In the genomic region with DNA sequence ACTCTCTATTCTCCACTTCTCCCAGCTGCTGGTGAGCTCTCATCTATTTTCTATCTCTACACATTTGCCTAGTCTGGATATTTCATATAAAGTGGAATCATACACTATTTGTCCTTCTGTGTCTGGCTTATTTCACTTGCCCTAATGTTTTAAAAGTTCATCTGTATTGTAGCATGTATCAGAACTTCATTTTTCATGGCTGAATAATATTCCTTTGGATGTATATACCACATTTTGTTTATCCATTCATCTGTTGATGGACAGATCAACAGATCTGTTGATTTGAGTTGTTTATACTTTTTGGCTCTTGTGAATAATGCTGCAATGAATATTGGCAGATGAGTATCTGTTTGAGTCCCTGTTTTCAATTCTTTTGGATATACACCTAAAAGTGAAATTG, we compare ENCODE assay signal across 35 cellular contexts. TPM values are rescaled to one million over a fixed set of nuclear protein-coding genes. Genes with fewer than 3 reads are reported as not detected.
"Had no signal": no experiment of that assay in that cellular context is flagged by ENCODE, and none has a peak within 500 bp of the region (broad histone marks: within the 10 kb centered on the region; RNA-seq: fewer than 3 reads in every experiment).

No MANE protein-coding gene starts in this region.

- H3K9me3 ChIP-seq: MG63 had no signal

- H3K36me3 ChIP-seq: MG63 had no signal

- H3K4me3 ChIP-seq: MG63 had no signal

- DNase-seq: Karpas-422, Kasumi-1, MG63, MM.1S, MV-4-11, NCI-H1048, NCI-H1092, NCI-H1092 treated with DMSO at 0.1 percent for 48 hours, NCI-H1105, NCI-H1105 treated with DMSO at 0.1 percent for 48 hours, NCI-H1417, NCI-H1417 treated with DMSO at 0.1 percent for 48 hours, NCI-H1436, NCI-H1436 treated with DMSO at 0.1 percent for 48 hours, NCI-H146, NCI-H1694, NCI-H1694 treated with DMSO at 0.1 percent for 48 hours, NCI-H187, NCI-H187 treated with DMSO at 0.1 percent for 48 hours, NCI-H1930, NCI-H2029, NCI-H2029 treated with DMSO at 0.1 percent for 48 hours, NCI-H2081, NCI-H2081 treated with DMSO at 0.1 percent for 48 hours, NCI-H2107, NCI-H2171, NCI-H2171 treated with DMSO at 0.1 percent for 48 hours, NCI-H2227 treated with DMSO at 0.1 percent for 48 hours, NCI-H226, NCI-H345, NCI-H446 treated with DMSO at 0.1 percent for 48 hours, NCI-H510A, NCI-H510A treated with DMSO at 0.1 percent for 48 hours, NCI-H524 had no signal

- H3K27me3 ChIP-seq: MG63 had no signal

RNA-seq across cellular contexts. Expression of a gene that starts 49.6 kb away (rescaled TPM):
- total RNA-seq: MCF 10A had no signal
